ENCODE assay signal across 1 cellular context in the genomic region with DNA sequence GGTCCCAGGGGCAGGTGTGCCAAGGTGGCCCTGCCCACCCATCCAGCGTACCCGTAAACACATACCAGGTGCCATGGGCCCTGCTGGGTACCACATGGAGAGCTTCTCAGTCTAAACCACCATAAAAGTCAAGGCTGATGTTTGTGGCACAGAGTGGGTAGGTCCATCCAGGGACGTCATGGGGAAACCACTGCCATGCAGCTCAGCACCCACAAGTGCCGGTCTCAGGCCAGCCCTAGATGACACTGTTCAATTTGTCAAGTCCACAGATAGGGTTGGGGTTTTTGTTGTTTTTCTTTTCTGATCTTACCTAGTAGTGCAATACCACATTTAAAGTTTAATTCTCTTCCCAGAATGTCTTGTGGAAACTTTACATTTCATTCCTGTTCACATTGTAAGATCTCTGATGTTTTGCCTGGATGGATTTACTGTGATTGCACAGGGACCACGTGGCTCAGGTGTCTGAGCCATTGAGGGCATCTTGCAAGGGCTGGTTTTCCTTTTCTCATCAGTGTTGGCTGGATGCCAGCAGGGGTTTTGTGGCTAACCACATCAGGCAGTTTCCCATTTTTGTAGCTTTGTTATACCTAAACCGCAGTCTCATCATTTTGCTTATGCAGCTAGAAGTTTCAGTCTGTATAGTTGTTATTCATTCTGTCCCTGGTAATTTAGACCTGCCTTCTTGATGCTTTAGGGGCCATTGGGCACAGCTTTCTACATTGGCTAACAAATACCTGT.
A peak's percentile ranks its signal among the peaks of the same experiment; 100 is the strongest.
TF ChIP-seq lines count a peak whose summit lies in the region.

No MANE protein-coding gene starts in this region.

TF ChIP-seq in HEK293, 187 proteins besides CTCF, POLR2A, EP300 and RAD21 (continued from another document):
- TF ChIP-seq ZNF544 (tag by site-specific recombination; IDR thresholded peaks at IDR 0.05) (0 out of 2 replicates have a peak, but pooled peaks have one; percentile 44), ZNF341 (tag by site-specific recombination; IDR thresholded peaks at IDR 0.05; ENCODE audit: low read depth) (no peak), ZNF157 (tag by site-specific recombination; IDR thresholded peaks at IDR 0.05) (no peak), KLF8 (tag by site-specific recombination; IDR thresholded peaks at IDR 0.05) (no peak), ZNF221 (tag by site-specific recombination; IDR thresholded peaks at IDR 0.05; ENCODE audit: borderline replicate concordance) (no peak), KLF1 (tag by site-specific recombination; IDR thresholded peaks at IDR 0.05) (no peak), ZNF202 (tag by site-specific recombination; IDR thresholded peaks at IDR 0.05; ENCODE audit: borderline replicate concordance) (no peak), ZNF335 (tag by site-specific recombination; conservative IDR thresholded peaks at IDR 0.05) (no peak), ZNF24 (tag by site-specific recombination; IDR thresholded peaks at IDR 0.05) (no peak), ZNF561 (tag by site-specific recombination; IDR thresholded peaks at IDR 0.05; ENCODE audit: borderline replicate concordance) (peak; percentile 62; the same call in 1 of the 2 replicates), ZNF366 (tag by site-specific recombination; conservative IDR thresholded peaks at IDR 0.05) (0 out of 2 replicates have a peak, but pooled peaks have one; percentile 21), ZNF174 (tag by site-specific recombination; IDR thresholded peaks at IDR 0.05) (no peak), ZNF114 (tag by site-specific recombination; IDR thresholded peaks at IDR 0.05) (no peak), ZNF555 (tag by site-specific recombination; conservative IDR thresholded peaks at IDR 0.05) (no peak), MYNN (tag by site-specific recombination; IDR thresholded peaks at IDR 0.05; ENCODE audit: borderline replicate concordance) (no peak), PRDM2 (tag by site-specific recombination; IDR thresholded peaks at IDR 0.05; ENCODE audit: borderline replicate concordance) (no peak), ZFP69B (tag by site-specific recombination; IDR thresholded peaks at IDR 0.05) (no peak), ZNF76 (tag by site-specific recombination; IDR thresholded peaks at IDR 0.05; ENCODE audit: borderline replicate concordance, low read depth) (no peak), KLF10 (tag by site-specific recombination; IDR thresholded peaks at IDR 0.05) (0 out of 2 replicates have a peak, but pooled peaks have one; percentile 26), REST (tag by site-specific recombination; IDR thresholded peaks at IDR 0.05) (no peak), ZBTB44 (tag by site-specific recombination; IDR thresholded peaks at IDR 0.05) (peak; percentile 39; the same call in 1 of the 2 replicates), ZNF521 (tag by site-specific recombination; IDR thresholded peaks at IDR 0.05) (no peak), ZBTB1 (tag by site-specific recombination; IDR thresholded peaks at IDR 0.05) (no peak), ZIC2 (tag by site-specific recombination; IDR thresholded peaks at IDR 0.05) (0 out of 2 replicates have a peak, but pooled peaks have one; percentile 22), ZNF660 (tag by site-specific recombination; IDR thresholded peaks at IDR 0.05) (peak; percentile 71; the same call in 1 of the 2 replicates), ZXDB (tag by site-specific recombination; IDR thresholded peaks at IDR 0.05) (peak; percentile 71), SCRT1 (tag by site-specific recombination; IDR thresholded peaks at IDR 0.05; ENCODE audit: borderline replicate concordance) (no peak), ZNF37A (tag by site-specific recombination; IDR thresholded peaks at IDR 0.05) (no peak), ZNF112 (tag by site-specific recombination; IDR thresholded peaks at IDR 0.05) (no peak), ZNF654 (tag by site-specific recombination; IDR thresholded peaks at IDR 0.05; ENCODE audit: low read depth) (no peak)
- TF ChIP-seq, protein P1, sequence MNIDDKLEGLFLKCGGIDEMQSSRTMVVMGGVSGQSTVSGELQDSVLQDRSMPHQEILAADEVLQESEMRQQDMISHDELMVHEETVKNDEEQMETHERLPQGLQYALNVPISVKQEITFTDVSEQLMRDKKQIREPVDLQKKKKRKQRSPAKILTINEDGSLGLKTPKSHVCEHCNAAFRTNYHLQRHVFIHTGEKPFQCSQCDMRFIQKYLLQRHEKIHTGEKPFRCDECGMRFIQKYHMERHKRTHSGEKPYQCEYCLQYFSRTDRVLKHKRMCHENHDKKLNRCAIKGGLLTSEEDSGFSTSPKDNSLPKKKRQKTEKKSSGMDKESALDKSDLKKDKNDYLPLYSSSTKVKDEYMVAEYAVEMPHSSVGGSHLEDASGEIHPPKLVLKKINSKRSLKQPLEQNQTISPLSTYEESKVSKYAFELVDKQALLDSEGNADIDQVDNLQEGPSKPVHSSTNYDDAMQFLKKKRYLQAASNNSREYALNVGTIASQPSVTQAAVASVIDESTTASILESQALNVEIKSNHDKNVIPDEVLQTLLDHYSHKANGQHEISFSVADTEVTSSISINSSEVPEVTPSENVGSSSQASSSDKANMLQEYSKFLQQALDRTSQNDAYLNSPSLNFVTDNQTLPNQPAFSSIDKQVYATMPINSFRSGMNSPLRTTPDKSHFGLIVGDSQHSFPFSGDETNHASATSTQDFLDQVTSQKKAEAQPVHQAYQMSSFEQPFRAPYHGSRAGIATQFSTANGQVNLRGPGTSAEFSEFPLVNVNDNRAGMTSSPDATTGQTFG (tag by site-specific recombination; IDR thresholded peaks at IDR 0.05; ENCODE audit: borderline replicate concordance) = no peak
TF ChIP-seq in HEK293: peak in this region for 9.
